Comparison of ENCODE assay signal across 8 cellular contexts in the genomic region with DNA sequence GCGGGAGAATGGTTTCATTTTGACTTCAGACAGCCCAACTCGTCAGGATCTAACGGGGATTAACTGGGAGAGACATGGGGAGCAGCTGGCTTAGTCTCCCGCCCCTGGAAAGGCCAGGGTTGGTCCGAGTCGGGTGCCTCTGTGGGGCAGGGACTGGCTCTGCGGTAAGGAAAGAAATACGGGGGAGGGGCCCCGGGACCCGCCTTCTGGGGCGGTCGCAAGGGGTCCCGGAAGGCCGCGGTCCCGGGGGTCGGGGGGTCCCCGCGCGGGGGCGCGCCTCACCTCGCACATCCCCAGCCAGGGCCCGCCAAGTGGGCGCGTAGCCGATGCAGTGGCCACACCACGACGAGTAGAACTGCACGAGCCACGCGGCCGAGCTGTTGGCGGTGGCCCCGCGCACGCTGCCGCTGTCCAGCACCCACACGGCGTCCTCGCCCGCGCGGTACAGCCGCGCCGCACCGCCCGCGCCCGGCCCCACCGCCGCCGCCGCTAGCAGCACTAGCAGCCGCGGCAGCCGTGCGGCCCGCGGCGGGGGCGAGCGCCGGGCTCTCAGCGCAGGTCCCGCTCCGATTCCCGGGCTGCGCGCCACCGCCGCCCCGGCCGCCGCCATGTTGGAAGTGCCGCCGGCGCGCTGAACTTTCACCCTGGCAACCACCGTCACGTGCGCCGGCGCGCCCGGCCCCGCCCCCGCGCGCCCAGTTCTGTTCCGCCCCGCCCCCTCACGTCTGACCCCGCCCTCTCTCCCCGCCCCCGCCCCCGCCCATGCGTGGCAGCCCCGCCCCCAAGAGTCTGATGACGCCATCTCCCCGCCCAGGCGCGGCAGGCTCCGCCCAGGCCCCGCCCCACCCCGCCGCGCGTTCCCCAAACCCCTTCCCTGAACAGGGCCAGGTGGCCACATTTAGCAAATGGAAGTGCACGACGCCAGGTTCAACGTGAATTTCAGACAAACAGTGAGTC. TPM values are rescaled to one million over a fixed set of nuclear protein-coding genes. Genes with fewer than 3 reads are reported as not detected.
DNase-seq lines count a peak whose midpoint lies in the region; ATAC-seq and TF ChIP-seq lines count a peak whose summit lies in the region.

QSOX2 (minus strand) TSS at position 619 of the 957 bp plus-strand sequence; CDS start at position 610, 9 bp downstream.

- peaks cover 19 to 48% (median 32%) of the 10 kb centered on the region in 4 donors for H3K4me1 Mint-ChIP-seq in CD4-positive, CD25-positive, alpha-beta regulatory T cell
- H3K4me1 Mint-ChIP-seq in nephron progenitor cell = peaks cover 83% of the 10 kb centered on the region

- no peak for TF ChIP-seq CTCF in KMS-11 (conservative IDR thresholded peaks at IDR 0.05; ENCODE audit: low read depth, low read length)
- no peak for TF ChIP-seq CTCF in fibroblast of the aortic adventitia (IDR thresholded peaks at IDR 0.05; ENCODE audit: insufficient read depth, low read length)
- TF ChIP-seq CTCF in nephron progenitor cell (IDR thresholded peaks at IDR 0.05) = no peak

- peak; percentile 75 to 81 for ATAC-seq in CD4-positive, CD25-positive, alpha-beta regulatory T cell (ENCODE audit: low read depth in 2 of 2)
- peak; percentile 38 for ATAC-seq in GM21360 (IDR thresholded peaks at IDR 0.05; ENCODE audit: unreplicated experiment)
- ATAC-seq in stimulated activated naive CD8-positive, alpha-beta T cell treated with anti-CD3 and anti-CD28 coated beads, Interleukin-15, Interleukin-2, amounts not matched to agents 100 U/mL and 50 U/mL, for 24 hours = peak; percentile 58

- H3K9me3 ChIP-seq in CD4-positive, CD25-positive, alpha-beta regulatory T cell (ENCODE audit: control insufficient read depth in 2 of 2, low read length in 2 of 2) = no peaks in the 10 kb centered on the region

- no peaks in the 10 kb centered on the region for H3K36me3 ChIP-seq in CD4-positive, CD25-positive, alpha-beta regulatory T cell (ENCODE audit: control insufficient read depth, insufficient read depth, low read length)
- H3K36me3 ChIP-seq in KMS-11 (ENCODE audit: insufficient read depth) = no peaks in the 10 kb centered on the region

- peak within 1 kb of the TSS; percentile 79 for H3K9ac ChIP-seq in KMS-11

- peak within 1 kb of the TSS; percentile 71 to 94 (median 93) for H3K27ac Mint-ChIP-seq in CD4-positive, CD25-positive, alpha-beta regulatory T cell
- H3K27ac Mint-ChIP-seq in nephron progenitor cell = peak within 1 kb of the TSS; percentile 93

- no peaks in the 10 kb centered on the region for H3K9me3 Mint-ChIP-seq in CD4-positive, CD25-positive, alpha-beta regulatory T cell
- no peaks in the 10 kb centered on the region for H3K9me3 Mint-ChIP-seq in nephron progenitor cell

- peak within 1 kb of the TSS; percentile 93 to 99 (median 94) for H3K4me3 Mint-ChIP-seq in CD4-positive, CD25-positive, alpha-beta regulatory T cell
- H3K4me3 Mint-ChIP-seq in nephron progenitor cell = peak within 1 kb of the TSS; percentile 94

- no peaks in the 10 kb centered on the region for H3K27me3 ChIP-seq in CD4-positive, CD25-positive, alpha-beta regulatory T cell (ENCODE audit: control insufficient read depth, insufficient read depth, low read length)
- H3K27me3 ChIP-seq in KMS-11 (ENCODE audit: insufficient read depth, low read depth) = peaks cover 42% of the 10 kb centered on the region

- peaks cover 44% of the 10 kb centered on the region; the same call in 1 of the 2 replicates for H3K79me2 ChIP-seq in KMS-11 (ENCODE audit: insufficient read depth, low read depth)

- TF ChIP-seq POLR2A in Raji (IDR thresholded peaks at IDR 0.05; ENCODE audit: insufficient read depth, low read depth, low read length) = peak; percentile 56

- no peak within 1 kb of the TSS; the same call in 1 of the 2 replicates for H2AFZ ChIP-seq in KMS-11 (ENCODE audit: low read depth)

- no peaks in the 10 kb centered on the region for H3K36me3 Mint-ChIP-seq in CD4-positive, CD25-positive, alpha-beta regulatory T cell
- no peaks in the 10 kb centered on the region for H3K36me3 Mint-ChIP-seq in nephron progenitor cell (ENCODE audit: low read depth)

- H3K4me3 ChIP-seq in CD4-positive, CD25-positive, alpha-beta regulatory T cell (ENCODE audit: low read depth, low read length) = peak within 1 kb of the TSS; percentile 74
- H3K4me3 ChIP-seq in KMS-11 (IDR thresholded peaks at IDR 0.05; ENCODE audit: insufficient read depth, low read depth, low read length) (no peak within 1 kb of the TSS), fibroblast of the aortic adventitia (ENCODE audit: low read depth, low read length) (peak within 1 kb of the TSS; percentile 78)

- peak; percentile 80 to 83 (median 83) for DNase-seq in CD4-positive, CD25-positive, alpha-beta regulatory T cell
- peak; percentile 76 for DNase-seq in activated effector memory CD4-positive, alpha-beta T cell treated with Interleukin-2 at 50 U/mL for 16 hours
- peak; percentile 76 for DNase-seq in fibroblast of the aortic adventitia (ENCODE audit: low read depth)
- peak; percentile 87 for DNase-seq in nephron progenitor cell
- DNase-seq in stimulated activated naive CD8-positive, alpha-beta T cell treated with anti-CD3 and anti-CD28 coated beads, Interleukin-15, Interleukin-2, amounts not matched to agents 100 U/mL and 50 U/mL, for 24 hours = peak; percentile 87

- peak within 1 kb of the TSS; percentile 96 for H3K4me2 ChIP-seq in KMS-11

- peaks cover 36% of the 10 kb centered on the region for H3K4me1 ChIP-seq in CD4-positive, CD25-positive, alpha-beta regulatory T cell (ENCODE audit: control insufficient read depth, insufficient read depth, low read length, poor library complexity, severe bottlenecking)
- H3K4me1 ChIP-seq in KMS-11 (ENCODE audit: low read depth, poor library complexity, severe bottlenecking) = peaks cover 28% of the 10 kb centered on the region

- H3K27me3 Mint-ChIP-seq in CD4-positive, CD25-positive, alpha-beta regulatory T cell = peaks cover 4% of the 10 kb centered on the region
- H3K27me3 Mint-ChIP-seq in nephron progenitor cell (ENCODE audit: low read depth, poor library complexity) = peaks cover 22% of the 10 kb centered on the region

- peak within 1 kb of the TSS; percentile 64 for H3K27ac ChIP-seq in CD4-positive, CD25-positive, alpha-beta regulatory T cell (ENCODE audit: insufficient read depth, low read length, poor library complexity, severe bottlenecking)
- H3K27ac ChIP-seq in KMS-11 = peak within 1 kb of the TSS; percentile 17; the same call in 1 of the 2 replicates

- H4K20me1 ChIP-seq in KMS-11 (ENCODE audit: insufficient read depth) = no peaks in the 10 kb centered on the region

RNA-seq across cellular contexts. Expression of gene QSOX2, which starts in this region (rescaled TPM):
- total RNA-seq in CD4-positive, CD25-positive, alpha-beta regulatory T cell = 16.6 TPM
- polyA plus RNA-seq in CD4-positive, CD25-positive, alpha-beta regulatory T cell = under 1 TPM; 0.33 to 0.63 (median 0.41) TPM
- total RNA-seq in fibroblast of the aortic adventitia (ENCODE audit: low replicate concordance) = 7.1 and 9.2 TPM in 2 replicates
